14 cellular contexts compared by ENCODE assay signal in genomic region chr15:62035256-62035908, GRCh38. TPM values are rescaled to one million over a fixed set of nuclear protein-coding genes. Genes with fewer than 3 reads are reported as not detected.
DNase-seq lines count a peak whose midpoint lies in the region.
"Had no signal": no experiment of that assay in that cellular context is flagged by ENCODE, and none has a peak within 500 bp of the region (broad histone marks: within the 10 kb centered on the region; RNA-seq: fewer than 3 reads in every experiment).

No MANE protein-coding gene starts in this region.

- H3K27ac Mint-ChIP-seq in T-helper 2 cell treated with Interferon-gamma antibody and Interleukin-4, amounts not matched to agents 5 μg/mL and 100 μg/mL, for 36 hours = no peak overlapping the region
- H3K27ac Mint-ChIP-seq: activated T-cell treated with anti-CD3 and anti-CD28 coated beads, Interleukin-2, amount 50 U/mL, for 24 hours had no signal

- H3K27me3 Mint-ChIP-seq in T-helper 2 cell treated with Interferon-gamma antibody and Interleukin-4, amounts not matched to agents 5 μg/mL and 100 μg/mL, for 36 hours (ENCODE audit: low read depth) = no peaks in the 10 kb centered on the region
- H3K27me3 Mint-ChIP-seq: activated T-cell treated with anti-CD3 and anti-CD28 coated beads, Interleukin-2, amount 50 U/mL, for 24 hours had no signal

- peaks cover 11% of the 10 kb centered on the region for H3K9me3 Mint-ChIP-seq in T-helper 2 cell treated with Interferon-gamma antibody and Interleukin-4, amounts not matched to agents 5 μg/mL and 100 μg/mL, for 36 hours

- peaks cover 30% of the 10 kb centered on the region for H3K36me3 Mint-ChIP-seq in T-helper 2 cell treated with Interferon-gamma antibody and Interleukin-4, amounts not matched to agents 5 μg/mL and 100 μg/mL, for 36 hours (ENCODE audit: low read depth)

- peak; percentile 17 for DNase-seq in COLO829 (ENCODE audit: low spot score)
- peak; percentile 80 for DNase-seq in LHCN-M2 (ENCODE audit: low read depth)
- DNase-seq in dedifferentiated amniotic fluid mesenchymal stem cell (ENCODE audit: extremely low spot score) = peak; percentile 39
- peak; percentile 62 for DNase-seq in myocyte (ENCODE audit: low read depth)
- no peak for DNase-seq in T-helper 2 cell treated with Interferon-gamma antibody and Interleukin-4, amounts not matched to agents 5 μg/mL and 100 μg/mL, for 36 hours (ENCODE audit: low spot score)
- no peak for DNase-seq in activated gamma-delta T cell treated with Interleukin-2 at 50 U/mL for 16 hours
- no peak for DNase-seq in cortex of kidney (lab: John Stamatoyannopoulos, UW)
- no peak for DNase-seq in activated CD4-positive, alpha-beta T cell treated with anti-CD3 and anti-CD28 coated beads, Interleukin-2, amount 50 U/mL, for 48 hours
- DNase-seq: activated T-cell treated with anti-CD3 and anti-CD28 coated beads, Interleukin-2, amount 50 U/mL, for 24 hours; cerebellar nuclear complex; DMS79 treated with DMSO at 0.1 percent for 48 hours; PC-9; upper lobe of left lung had no signal

- H3K4me3 Mint-ChIP-seq in T-helper 2 cell treated with Interferon-gamma antibody and Interleukin-4, amounts not matched to agents 5 μg/mL and 100 μg/mL, for 36 hours = no peak overlapping the region
- H3K4me3 Mint-ChIP-seq: activated T-cell treated with anti-CD3 and anti-CD28 coated beads, Interleukin-2, amount 50 U/mL, for 24 hours had no signal

- H3K4me1 Mint-ChIP-seq in T-helper 2 cell treated with Interferon-gamma antibody and Interleukin-4, amounts not matched to agents 5 μg/mL and 100 μg/mL, for 36 hours (ENCODE audit: low read depth) = peaks cover 8% of the 10 kb centered on the region

RNA-seq across cellular contexts. Expression of gene VPS13C, which starts 24.9 kb away (rescaled TPM):
- total RNA-seq in LHCN-M2 (2014; rRNA removed) (26.5 and 35.4 TPM in 2 replicates), myocyte (49.8 and 54.3 TPM in 2 replicates)
- 5.1 TPM for polyA plus RNA-seq in LHCN-M2 (2012)
- polyA plus RNA-seq in myocyte (2012) = 10.6 TPM

RNA-seq across cellular contexts. Expression of gene C2CD4A, which starts 31.4 kb away (rescaled TPM):
- total RNA-seq in LHCN-M2 (2014; rRNA removed) (not detected in 2 replicates), myocyte (not detected in 2 replicates)
- polyA plus RNA-seq in LHCN-M2 (2012) = not detected
- not detected for polyA plus RNA-seq in myocyte (2012)
- total RNA-seq: sciatic nerve had no signal

Comparison
In these comparisons a context has a peak if more than half of its experiments do, and no peak if none do; other contexts are left out.
1. DNase-seq: peak in COLO829 (single experiment), LHCN-M2 (single experiment), dedifferentiated amniotic fluid mesenchymal stem cell (single experiment) and myocyte (single experiment); none in T-helper 2 cell treated with Interferon-gamma antibody and Interleukin-4, amounts not matched to agents 5 μg/mL and 100 μg/mL, for 36 hours (single experiment), activated gamma-delta T cell treated with Interleukin-2 at 50 U/mL for 16 hours (single experiment), cortex of kidney (single experiment) and activated CD4-positive, alpha-beta T cell treated with anti-CD3 and anti-CD28 coated beads, Interleukin-2, amount 50 U/mL, for 48 hours (0 of 2).